ENCODE assay signal across 8 cellular contexts in genomic region chr12:57632898-57633825, GRCh38. TPM values are rescaled to one million over a fixed set of nuclear protein-coding genes. Genes with fewer than 3 reads are reported as not detected.
DNase-seq lines count a peak whose midpoint lies in the region; ATAC-seq and TF ChIP-seq lines count a peak whose summit lies in the region.

Gene B4GALNT1 (minus strand): TSS chr12:57633201. CDS start chr12:57632132, 1,069 bp downstream.

- TF ChIP-seq CTCF in MM.1S (IDR thresholded peaks at IDR 0.05; ENCODE audit: low read length): peak; percentile 84

- H3K9me2 ChIP-seq in MM.1S (replicated peaks; ENCODE audit: insufficient read depth, low read length): no peaks in the 10 kb centered on the region

- H3K4me3 Mint-ChIP-seq in activated naive CD8-positive, alpha-beta T cell treated with anti-CD3 and anti-CD28 coated beads, Interleukin-2, amount 50 U/mL, for 24 hours: peak within 1 kb of the TSS; percentile 69

- H3K4me1 Mint-ChIP-seq in activated naive CD8-positive, alpha-beta T cell treated with anti-CD3 and anti-CD28 coated beads, Interleukin-2, amount 50 U/mL, for 24 hours: peaks cover 8% of the 10 kb centered on the region

- H3K36me3 Mint-ChIP-seq in activated naive CD8-positive, alpha-beta T cell treated with anti-CD3 and anti-CD28 coated beads, Interleukin-2, amount 50 U/mL, for 24 hours (ENCODE audit: low read depth): no peaks in the 10 kb centered on the region

- no peaks in the 10 kb centered on the region for H3K27me3 ChIP-seq in MM.1S (replicated peaks; ENCODE audit: insufficient read depth, low read length)

- H3K9me3 Mint-ChIP-seq in activated naive CD8-positive, alpha-beta T cell treated with anti-CD3 and anti-CD28 coated beads, Interleukin-2, amount 50 U/mL, for 24 hours: no peaks in the 10 kb centered on the region

- H4K20me1 ChIP-seq in MM.1S (ENCODE audit: insufficient read depth, low read length): no peaks in the 10 kb centered on the region

- DNase-seq in EH (ENCODE audit: low read depth) (peak; percentile 68), MM.1S (peak; percentile 74), SK-N-MC (ENCODE audit: low read depth, low spot score) (no peak), left cardiac atrium (peak; percentile 67), posterior cingulate gyrus (peak; percentile 44 to 96 (median 70))
- DNase-seq in activated naive CD8-positive, alpha-beta T cell treated with anti-CD3 and anti-CD28 coated beads, Interleukin-2, amount 50 U/mL, for 24 hours: peak; percentile 74

- peaks cover 10% of the 10 kb centered on the region; the same call in 1 of the 2 replicates for H3K79me2 ChIP-seq in MM.1S (ENCODE audit: low read length)

- peak; percentile 79 for ATAC-seq in GM21786 (IDR thresholded peaks at IDR 0.05; ENCODE audit: unreplicated experiment)
- ATAC-seq in activated naive CD8-positive, alpha-beta T cell treated with anti-CD3 and anti-CD28 coated beads, Interleukin-2, amount 50 U/mL, for 24 hours: peak; percentile 80
- peak; percentile 88 to 91 for ATAC-seq in left cardiac atrium
- no peak for ATAC-seq in HG03571 (IDR thresholded peaks at IDR 0.05; ENCODE audit: unreplicated experiment)

- H3K9me3 ChIP-seq in MM.1S (replicated peaks; ENCODE audit: insufficient read depth, low read length) (no peaks in the 10 kb centered on the region), SK-N-MC (ENCODE audit: low read depth, low read length) (no peaks in the 10 kb centered on the region)

- H3K4me3 ChIP-seq in MM.1S (ENCODE audit: low read length) (peak within 1 kb of the TSS; percentile 96), SK-N-MC (peak within 1 kb of the TSS; percentile 91)

- no peak within 1 kb of the TSS for H3K27ac Mint-ChIP-seq in activated naive CD8-positive, alpha-beta T cell treated with anti-CD3 and anti-CD28 coated beads, Interleukin-2, amount 50 U/mL, for 24 hours

- no peaks in the 10 kb centered on the region for H3F3A ChIP-seq in MM.1S (ENCODE audit: insufficient read depth, low read length)

- H3K27me3 Mint-ChIP-seq in activated naive CD8-positive, alpha-beta T cell treated with anti-CD3 and anti-CD28 coated beads, Interleukin-2, amount 50 U/mL, for 24 hours: peaks cover 56% of the 10 kb centered on the region

- H3K27ac ChIP-seq in MM.1S (ENCODE audit: low read length) (no peak within 1 kb of the TSS), SK-N-MC (no peak within 1 kb of the TSS)

- peak within 1 kb of the TSS; percentile 90 for H3K4me2 ChIP-seq in MM.1S (ENCODE audit: low read depth, low read length)

- H2AFZ ChIP-seq in MM.1S (ENCODE audit: low read length): peak within 1 kb of the TSS; percentile 97

- intact Hi-C loops in left cardiac atrium (cut with DNase I) (loop anchor here in 1 of 2 donors (5.0 kb wide), 1 partner anchor 59 kb away; the partner anchor contains the start of gene OS9), posterior cingulate gyrus (cut with DNase I) (loop anchor here (2.0 kb wide), 1 partner anchor 60 kb away; no protein-coding TSS in a partner anchor)

- peaks cover 11% of the 10 kb centered on the region; the same call in 1 of the 2 replicates for H3K4me1 ChIP-seq in MM.1S (ENCODE audit: low read length)

- no peaks in the 10 kb centered on the region for H3K36me3 ChIP-seq in MM.1S (replicated peaks; ENCODE audit: insufficient read depth, low read length)
- no peaks in the 10 kb centered on the region; the same call in 1 of the 2 replicates for H3K36me3 ChIP-seq in SK-N-MC (ENCODE audit: insufficient read depth, low read length)

- H3K9ac ChIP-seq in MM.1S (ENCODE audit: low read length): peak within 1 kb of the TSS; percentile 82
- H3K9ac ChIP-seq in SK-N-MC (ENCODE audit: insufficient read length): peak within 1 kb of the TSS; percentile 83

RNA-seq across cellular contexts. Expression of gene B4GALNT1, which starts in this region (rescaled TPM):
- total RNA-seq in left cardiac atrium: 1 to 10 TPM; 2.4 to 3.3 TPM
